ENCODE assay signal across 21 cellular contexts in genomic region chr7:3538051-3538450, GRCh38.
DNase-seq lines count a peak whose midpoint lies in the region; ATAC-seq and TF ChIP-seq lines count a peak whose summit lies in the region.
"Had no signal": no experiment of that assay in that cellular context is flagged by ENCODE, and none has a peak within 500 bp of the region (broad histone marks: within the 10 kb centered on the region; RNA-seq: fewer than 3 reads in every experiment).

No MANE protein-coding gene starts in this region.

- WGBS in trophoblast cell (ENCODE audit: extremely low coverage, insufficient coverage, insufficient read length) = no CpG with 5 or more reads among the region's 3 CpGs
- 90 to 91% methylated on average over 3 of the region's 3 CpGs for WGBS in testis, 2 donors
- WGBS in spleen, 5 donors = 84 to 92% (median 91%) methylated on average over 3 of the region's 3 CpGs

- no peak overlapping the region for H3K4me2 ChIP-seq in trophoblast cell (ENCODE audit: low read length)
- H3K4me2 ChIP-seq in skeletal muscle satellite cell (ENCODE audit: low read length) = peak overlapping the region; percentile 57
- H3K4me2 ChIP-seq: BLaER1 treated with 17β-estradiol and CSF1 and Interleukin-3, amounts not matched to agents 10 nM and 100 nM had no signal

- H3K4me3 ChIP-seq in Panc1 (ENCODE audit: low read depth in 2 of 2, low read length in 2 of 2) (no peak overlapping the region), trophoblast cell (ENCODE audit: low read depth, low read length) (no peak overlapping the region), skeletal muscle satellite cell (ENCODE audit: low read length) (no peak overlapping the region), testis (no peak overlapping the region), spleen (no peak overlapping the region)
- H3K4me3 ChIP-seq: BLaER1 treated with 17β-estradiol and CSF1 and Interleukin-3, amounts not matched to agents 10 nM and 100 nM; GM12878; GM23248 had no signal

- TF ChIP-seq CTCF in Panc1 (IDR thresholded peaks at IDR 0.05) (no peak), testis (IDR thresholded peaks at IDR 0.05) (no peak), spleen (IDR thresholded peaks at IDR 0.05 in 8 of 11, conservative IDR thresholded peaks at IDR 0.05 in 3 of 11) (no peak)

- no peak overlapping the region for H2AFZ ChIP-seq in trophoblast cell (ENCODE audit: insufficient read depth, low read length, poor library complexity)
- H2AFZ ChIP-seq: GM23248 had no signal

- H2BK12ac ChIP-seq in trophoblast cell (ENCODE audit: low read length) = no peak overlapping the region

- H3K14ac ChIP-seq in trophoblast cell (ENCODE audit: low read length) = no peak overlapping the region

- BruUV-seq in Panc1 (replicated peaks; lab: Mats Ljungman, UMichigan) = no TSS peak

- H3K4me1 ChIP-seq in Panc1 (ENCODE audit: control insufficient read depth, insufficient read depth, low read length) = peaks cover 3% of the 10 kb centered on the region
- H3K4me1 ChIP-seq in trophoblast cell (ENCODE audit: control insufficient read depth in 1 of 2, insufficient read depth in 2 of 2, low read length in 2 of 2) = peaks cover 8 to 13% of the 10 kb centered on the region in 2 experiments
- H3K4me1 ChIP-seq in skeletal muscle satellite cell (ENCODE audit: control insufficient read depth, insufficient read depth, low read length) = peaks cover 12% of the 10 kb centered on the region
- H3K4me1 ChIP-seq in testis = no peaks in the 10 kb centered on the region
- peaks cover 0 to 10% (median 0%) of the 10 kb centered on the region in 6 donors for H3K4me1 ChIP-seq in spleen
- H3K4me1 ChIP-seq: BE2C; BLaER1 treated with 17β-estradiol and CSF1 and Interleukin-3, amounts not matched to agents 10 nM and 100 nM had no signal

- intact Hi-C loops in Panc1 (cut with micrococcal nuclease; ENCODE audit: unreplicated experiment) = no loop called here
- intact Hi-C loops in testis (cut with DNase I; ENCODE audit: low total_unique reads) = no loop called here
- intact Hi-C loops in spleen (cut with DNase I; ENCODE audit: low total_unique reads) = no loop called here
- intact Hi-C loops in Right ventricle myocardium superior (cut with DNase I) = no loop called here

- H3K4ac ChIP-seq in trophoblast cell (ENCODE audit: low read depth, low read length) = no peak overlapping the region

- H2BK120ac ChIP-seq in trophoblast cell (ENCODE audit: insufficient read depth, low read length, poor library complexity) = no peak overlapping the region

- H3K9me3 ChIP-seq in Panc1 (ENCODE audit: control insufficient read depth, insufficient read depth, low read depth, low read length) (no peaks in the 10 kb centered on the region), trophoblast cell (ENCODE audit: insufficient read depth, low read depth, low read length) (no peaks in the 10 kb centered on the region), skeletal muscle satellite cell (replicated peaks; ENCODE audit: low read length) (no peaks in the 10 kb centered on the region), testis (no peaks in the 10 kb centered on the region), spleen (no peaks in the 10 kb centered on the region)
- H3K9me3 ChIP-seq: BE2C; BLaER1 treated with 17β-estradiol and CSF1 and Interleukin-3, amounts not matched to agents 10 nM and 100 nM had no signal

- POLR2A ChIA-PET in Panc1 (lab: Charles Lee) = no interaction called here

- H3K9ac ChIP-seq in trophoblast cell (ENCODE audit: low read length) = no peak overlapping the region
- H3K9ac ChIP-seq in skeletal muscle satellite cell (ENCODE audit: low read depth, low read length) = no peak overlapping the region
- H3K9ac ChIP-seq: BLaER1 treated with 17β-estradiol and CSF1 and Interleukin-3, amounts not matched to agents 10 nM and 100 nM; GM23248 had no signal

- H3K36me3 ChIP-seq in Panc1 (ENCODE audit: control insufficient read depth, insufficient read depth, low read length) (no peaks in the 10 kb centered on the region), trophoblast cell (ENCODE audit: control insufficient read depth in 1 of 2, insufficient read depth in 2 of 2, low read length in 2 of 2) (no peaks in the 10 kb centered on the region), skeletal muscle satellite cell (ENCODE audit: insufficient read depth, low read length) (no peaks in the 10 kb centered on the region), testis (ENCODE audit: low read depth, missing control alignments) (no peaks in the 10 kb centered on the region), spleen (no peaks in the 10 kb centered on the region)
- H3K36me3 ChIP-seq: BE2C; BLaER1 treated with 17β-estradiol and CSF1 and Interleukin-3, amounts not matched to agents 10 nM and 100 nM had no signal

- CTCF ChIA-PET in Panc1 (lab: Charles Lee) = no interaction called here

- peak overlapping the region; percentile 32; the same call in 1 of the 2 replicates for H3K27ac ChIP-seq in Panc1 (ENCODE audit: low read length)
- no peak overlapping the region for H3K27ac ChIP-seq in trophoblast cell (ENCODE audit: low read depth, low read length)
- H3K27ac ChIP-seq in testis = no peak overlapping the region
- H3K27ac ChIP-seq in spleen = no peak overlapping the region
- H3K27ac ChIP-seq: 22Rv1; BLaER1 treated with 17β-estradiol and CSF1 and Interleukin-3, amounts not matched to agents 10 nM and 100 nM; GM23248 had no signal

- no peak overlapping the region for H3K23ac ChIP-seq in trophoblast cell (ENCODE audit: low read length)

- H3K18ac ChIP-seq in trophoblast cell (ENCODE audit: low read length) = peak overlapping the region; percentile 74

- TF ChIP-seq POLR2A in testis (IDR thresholded peaks at IDR 0.05) (no peak), spleen (IDR thresholded peaks at IDR 0.05) (no peak)

- no peaks in the 10 kb centered on the region for H3K79me1 ChIP-seq in trophoblast cell (ENCODE audit: low read length)

- H4K91ac ChIP-seq in trophoblast cell (ENCODE audit: low read depth, low read length) = no peak overlapping the region

- DNase-seq in Panc1 (ENCODE audit: low read depth, low spot score) (no peak), left kidney (ENCODE audit: low read depth, low spot score) (peak; percentile 66), trophoblast cell (no peak), testis (no peak), spleen (no peak), Right ventricle myocardium superior (no peak)
- DNase-seq: AML-193; BE2C; CD4-positive, alpha-beta T cell; CD8-positive, alpha-beta memory T cell; DMS 273 treated with DMSO at 0.1 percent for 48 hours; DMS79; EL; GDM1; GM23248; H7 had no signal

- no peak overlapping the region for H2BK5ac ChIP-seq in trophoblast cell (ENCODE audit: low read depth, low read length, poor library complexity)

- no peak overlapping the region for H2AK5ac ChIP-seq in trophoblast cell (ENCODE audit: low read length)

- H3K27me3 ChIP-seq in Panc1 (ENCODE audit: control insufficient read depth, insufficient read depth, low read length) (no peaks in the 10 kb centered on the region), trophoblast cell (ENCODE audit: insufficient read depth, low read length) (no peaks in the 10 kb centered on the region), skeletal muscle satellite cell (ENCODE audit: control insufficient read depth, insufficient read depth, low read length) (no peaks in the 10 kb centered on the region), testis (no peaks in the 10 kb centered on the region), spleen (replicated peaks in 1 of 7) (no peaks in the 10 kb centered on the region)
- H3K27me3 ChIP-seq: BE2C; BLaER1 treated with 17β-estradiol and CSF1 and Interleukin-3, amounts not matched to agents 10 nM and 100 nM had no signal

- H3K79me2 ChIP-seq in trophoblast cell (ENCODE audit: control insufficient read depth, insufficient read depth, low read length, poor library complexity) = peaks cover 2% of the 10 kb centered on the region

- H4K12ac ChIP-seq in trophoblast cell (ENCODE audit: low read depth, low read length) = no peak overlapping the region

- ATAC-seq in Panc1 (no peak), Right ventricle myocardium superior (ENCODE audit: poor library complexity) (no peak), HG03432 (IDR thresholded peaks at IDR 0.05; ENCODE audit: unreplicated experiment) (no peak)
- ATAC-seq: GM12878 had no signal

- in situ Hi-C loops in Panc1 (cut with HindIII; ENCODE audit: low pct_unique_long_range_greater_than_20kb, low sequenced_read_pairs) = no loop called here

- H4K8ac ChIP-seq in trophoblast cell (ENCODE audit: low read depth, low read length) = no peak overlapping the region
